ENCODE assay signal across 32 cellular contexts in the genomic region with DNA sequence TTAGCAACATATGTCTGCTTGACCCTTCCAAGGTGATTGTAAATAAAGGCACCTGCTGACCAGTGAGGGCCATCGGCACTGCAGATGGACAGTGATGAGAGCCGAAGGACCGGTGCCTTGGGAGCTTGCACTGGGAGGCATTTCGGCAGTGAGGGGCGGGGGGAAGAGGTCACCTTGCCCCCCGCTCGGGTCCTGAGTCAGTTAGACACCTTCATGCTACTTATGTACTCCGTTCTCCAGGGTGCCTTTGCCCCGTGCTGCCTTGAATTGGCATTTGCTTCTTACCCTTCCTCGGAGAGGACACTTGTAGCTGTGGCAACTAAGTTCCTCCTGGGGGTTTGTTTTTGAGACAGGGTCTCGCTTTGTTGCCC.
"Had no signal": no experiment of that assay in that cellular context is flagged by ENCODE, and none has a peak within 500 bp of the region (broad histone marks: within the 10 kb centered on the region; RNA-seq: fewer than 3 reads in every experiment).

No MANE protein-coding gene starts in this region.

- H3K4me1 ChIP-seq: adrenal gland, colonic mucosa had no signal

- ATAC-seq: activated CD4-positive, alpha-beta T cell treated with anti-CD3 and anti-CD28 coated beads for 36 hours; activated CD8-positive, alpha-beta memory T cell treated with anti-CD3 and anti-CD28 coated beads, Interleukin-2, amount 10 ng/mL, durations not matched to agents 7 days and 5 days; activated CD8-positive, alpha-beta T cell treated with anti-CD3 and anti-CD28 coated beads, Interleukin-2, amount 10 ng/mL, durations not matched to agents 7 days and 5 days; activated naive CD8-positive, alpha-beta T cell treated with anti-CD3 and anti-CD28 coated beads, Interleukin-2, amount 50 U/mL, for 24 hours; body of pancreas; esophagus mucosa; T-helper 17 cell had no signal

- H3K4me3 ChIP-seq: adrenal gland, body of pancreas, colonic mucosa had no signal

- H3K27ac ChIP-seq: adrenal gland, body of pancreas, colonic mucosa had no signal

- H3K36me3 ChIP-seq: adrenal gland, colonic mucosa had no signal

- H3K9me3 ChIP-seq: adrenal gland, body of pancreas, colonic mucosa had no signal

- H3K27me3 ChIP-seq: adrenal gland had no signal

- H3K9me3 Mint-ChIP-seq: activated CD4-positive, alpha-beta memory T cell treated with anti-CD3 and anti-CD28 coated beads for 36 hours; activated CD4-positive, alpha-beta T cell treated with anti-CD3 and anti-CD28 coated beads, Interleukin-2, amount 10 ng/mL, durations not matched to agents 24 days and 14 days; activated naive CD4-positive, alpha-beta T cell treated with anti-CD3 and anti-CD28 coated beads for 36 hours; activated naive CD4-positive, alpha-beta T cell treated with anti-CD3 and anti-CD28 coated beads, Interleukin-2, amount 50 U/mL, for 24 hours; activated naive CD8-positive, alpha-beta T cell treated with anti-CD3 and anti-CD28 coated beads for 36 hours; activated naive CD8-positive, alpha-beta T cell treated with anti-CD3 and anti-CD28 coated beads, Interleukin-2, amount 50 U/mL, for 24 hours; activated T-helper 1 cell treated with anti-CD3 and anti-CD28 coated beads, Interleukin-12 subunit alpha, Interleukin-12 subunit beta, Interleukin-2, Interleukin-4 antibody, amounts not matched to agents 30 ng/mL and 10 ng/mL and 1 ng/mL, durations not matched to agents 14 hours and 24 hours and 36 hours; activated T-helper 2 cell treated with anti-CD3 and anti-CD28 coated beads, Interferon-gamma antibody, Interleukin-2, Interleukin-4, amounts not matched to agents 10 μg/mL and 5 μg/mL and 100 μg/mL, durations not matched to agents 14 hours and 24 hours and 36 hours; endodermal cell; T-helper 2 cell treated with Interferon-gamma antibody and Interleukin-4, amounts not matched to agents 5 μg/mL and 100 μg/mL, for 36 hours had no signal

- H3K4me1 Mint-ChIP-seq: activated naive CD8-positive, alpha-beta T cell treated with anti-CD3 and anti-CD28 coated beads, Interleukin-2, amount 50 U/mL, for 24 hours; endodermal cell had no signal

- H3K36me3 Mint-ChIP-seq: activated CD4-positive, alpha-beta memory T cell treated with anti-CD3 and anti-CD28 coated beads for 36 hours; activated CD8-positive, alpha-beta memory T cell treated with anti-CD3 and anti-CD28 coated beads, Interleukin-2, amount 10 ng/mL, durations not matched to agents 7 days and 5 days; activated naive CD4-positive, alpha-beta T cell treated with anti-CD3 and anti-CD28 coated beads, Interleukin-2, amount 50 U/mL, for 24 hours; activated naive CD8-positive, alpha-beta T cell treated with anti-CD3 and anti-CD28 coated beads for 36 hours had no signal

- H3K27ac Mint-ChIP-seq: activated CD4-positive, alpha-beta memory T cell treated with anti-CD3 and anti-CD28 coated beads for 36 hours; activated CD4-positive, alpha-beta T cell treated with anti-CD3 and anti-CD28 coated beads for 36 hours; activated CD4-positive, alpha-beta T cell treated with anti-CD3 and anti-CD28 coated beads, Interleukin-2, amount 10 ng/mL, durations not matched to agents 24 days and 14 days; activated CD8-positive, alpha-beta memory T cell treated with anti-CD3 and anti-CD28 coated beads, Interleukin-2, amount 10 ng/mL, durations not matched to agents 7 days and 5 days; activated CD8-positive, alpha-beta T cell treated with anti-CD3 and anti-CD28 coated beads, Interleukin-2, amount 10 ng/mL, durations not matched to agents 7 days and 5 days; activated naive CD4-positive, alpha-beta T cell treated with anti-CD3 and anti-CD28 coated beads for 36 hours; activated naive CD4-positive, alpha-beta T cell treated with anti-CD3 and anti-CD28 coated beads, Interleukin-2, amount 50 U/mL, for 24 hours; activated naive CD8-positive, alpha-beta T cell treated with anti-CD3 and anti-CD28 coated beads for 36 hours; activated naive CD8-positive, alpha-beta T cell treated with anti-CD3 and anti-CD28 coated beads, Interleukin-2, amount 50 U/mL, for 24 hours; activated T-helper 1 cell treated with anti-CD3 and anti-CD28 coated beads, Interleukin-12 subunit alpha, Interleukin-12 subunit beta, Interleukin-2, Interleukin-4 antibody, amounts not matched to agents 30 ng/mL and 10 ng/mL and 1 ng/mL, durations not matched to agents 14 hours and 24 hours and 36 hours; activated T-helper 2 cell treated with anti-CD3 and anti-CD28 coated beads, Interferon-gamma antibody, Interleukin-2, Interleukin-4, amounts not matched to agents 10 μg/mL and 5 μg/mL and 100 μg/mL, durations not matched to agents 14 hours and 24 hours and 36 hours; endodermal cell; T-helper 17 cell; T-helper 2 cell treated with Interferon-gamma antibody and Interleukin-4, amounts not matched to agents 5 μg/mL and 100 μg/mL, for 36 hours had no signal

- H3K4me3 Mint-ChIP-seq: activated CD4-positive, alpha-beta memory T cell treated with anti-CD3 and anti-CD28 coated beads for 36 hours; activated CD4-positive, alpha-beta T cell treated with anti-CD3 and anti-CD28 coated beads for 36 hours; activated CD4-positive, alpha-beta T cell treated with anti-CD3 and anti-CD28 coated beads, Interleukin-2, amount 10 ng/mL, durations not matched to agents 24 days and 14 days; activated CD8-positive, alpha-beta memory T cell treated with anti-CD3 and anti-CD28 coated beads, Interleukin-2, amount 10 ng/mL, durations not matched to agents 7 days and 5 days; activated CD8-positive, alpha-beta T cell treated with anti-CD3 and anti-CD28 coated beads, Interleukin-2, amount 10 ng/mL, durations not matched to agents 7 days and 5 days; activated naive CD4-positive, alpha-beta T cell treated with anti-CD3 and anti-CD28 coated beads for 36 hours; activated naive CD4-positive, alpha-beta T cell treated with anti-CD3 and anti-CD28 coated beads, Interleukin-2, amount 50 U/mL, for 24 hours; activated naive CD8-positive, alpha-beta T cell treated with anti-CD3 and anti-CD28 coated beads for 36 hours; activated naive CD8-positive, alpha-beta T cell treated with anti-CD3 and anti-CD28 coated beads, Interleukin-2, amount 50 U/mL, for 24 hours; activated T-helper 1 cell treated with anti-CD3 and anti-CD28 coated beads, Interleukin-12 subunit alpha, Interleukin-12 subunit beta, Interleukin-2, Interleukin-4 antibody, amounts not matched to agents 30 ng/mL and 10 ng/mL and 1 ng/mL, durations not matched to agents 14 hours and 24 hours and 36 hours; endodermal cell; T-helper 17 cell; T-helper 2 cell treated with Interferon-gamma antibody and Interleukin-4, amounts not matched to agents 5 μg/mL and 100 μg/mL, for 36 hours had no signal

- FAIRE-seq: frontal cortex had no signal

- DNase-seq: activated CD4-positive, alpha-beta memory T cell treated with anti-CD3 and anti-CD28 coated beads for 36 hours; activated CD4-positive, alpha-beta T cell treated with anti-CD3 and anti-CD28 coated beads for 36 hours; activated CD4-positive, alpha-beta T cell treated with anti-CD3 and anti-CD28 coated beads, Interleukin-2, amount 10 ng/mL, durations not matched to agents 24 days and 14 days; activated CD4-positive, CD25-positive, alpha-beta regulatory T cell; activated CD4-positive, CD25-positive, alpha-beta regulatory T cell treated with anti-CD3 and anti-CD28 coated beads, Interleukin-2, amount 50 U/mL, for 72 hours; activated CD8-positive, alpha-beta memory T cell treated with anti-CD3 and anti-CD28 coated beads, Interleukin-2, amount 10 ng/mL, durations not matched to agents 7 days and 5 days; activated CD8-positive, alpha-beta memory T cell treated with anti-CD3 and anti-CD28 coated beads, Interleukin-2, amount 50 U/mL, for 4 hours; activated CD8-positive, alpha-beta T cell treated with anti-CD3 and anti-CD28 coated beads, Interleukin-2, amount 10 ng/mL, durations not matched to agents 7 days and 5 days; activated effector memory CD4-positive, alpha-beta T cell treated with anti-CD3 and anti-CD28 coated beads, Interleukin-2, amount 50 U/mL, for 16 hours; activated naive CD4-positive, alpha-beta T cell treated with anti-CD3 and anti-CD28 coated beads for 36 hours; activated naive CD8-positive, alpha-beta T cell treated with anti-CD3 and anti-CD28 coated beads for 36 hours; activated naive CD8-positive, alpha-beta T cell treated with anti-CD3 and anti-CD28 coated beads, Interleukin-2, amount 50 U/mL, for 24 hours; activated T-cell treated with anti-CD3 and anti-CD28 coated beads, Interleukin-2, amount 50 U/mL, for 1 hour; activated T-cell treated with anti-CD3 and anti-CD28 coated beads, Interleukin-2, amount 50 U/mL, for 48 hours; adrenal gland; amygdala; body of pancreas; caudate nucleus; colonic mucosa; effector CD8-positive, alpha-beta T cell; endodermal cell; foreskin fibroblast; head of caudate nucleus; T-helper 1 cell; T-helper 17 cell; T1000 had no signal
